Comparison of ENCODE assay signal across 17 cellular contexts in genomic region chr3:141996437-141996836, GRCh38.
DNase-seq lines count a peak whose midpoint lies in the region; ATAC-seq, FAIRE-seq and TF ChIP-seq lines count a peak whose summit lies in the region.
"Had no signal": no experiment of that assay in that cellular context is flagged by ENCODE, and none has a peak within 500 bp of the region (broad histone marks: within the 10 kb centered on the region; RNA-seq: fewer than 3 reads in every experiment).

No MANE protein-coding gene starts in this region.

- peak overlapping the region in 2 of 3 experiments; percentile 0 to 39 for H3K4me3 Mint-ChIP-seq in nephron
- H3K4me3 Mint-ChIP-seq: activated CD8-positive, alpha-beta memory T cell treated with anti-CD3 and anti-CD28 coated beads, Interleukin-2, amount 10 ng/mL, durations not matched to agents 7 days and 5 days; brain; T-helper 1 cell treated with Interleukin-12 subunit alpha and Interleukin-12 subunit beta and Interleukin-4 antibody, amounts not matched to agents 30 μg/mL and 1 μg/mL, for 36 hours had no signal

- peaks cover 21% of the 10 kb centered on the region for H3K4me1 Mint-ChIP-seq in nephron

- peak; percentile 41 for ATAC-seq in GM19397 (IDR thresholded peaks at IDR 0.05; ENCODE audit: unreplicated experiment)
- ATAC-seq in HG02938 (IDR thresholded peaks at IDR 0.05; ENCODE audit: unreplicated experiment), result peak; percentile 38
- no peak for ATAC-seq in mucosa of descending colon
- ATAC-seq: activated CD8-positive, alpha-beta memory T cell treated with anti-CD3 and anti-CD28 coated beads, Interleukin-2, amount 10 ng/mL, durations not matched to agents 7 days and 5 days; left lung had no signal

- no peak overlapping the region for H3K4me3 ChIP-seq in mucosa of descending colon
- H3K4me3 ChIP-seq: BLaER1, left lung had no signal

- peak; percentile 72 for FAIRE-seq in RCC 7860 (lab: Jason Lieb, UNC)
- FAIRE-seq: urothelium cell line had no signal

- H3K27ac Mint-ChIP-seq in nephron, result peak overlapping the region; percentile 67 to 96 (median 95)
- H3K27ac Mint-ChIP-seq: activated CD8-positive, alpha-beta memory T cell treated with anti-CD3 and anti-CD28 coated beads, Interleukin-2, amount 10 ng/mL, durations not matched to agents 7 days and 5 days; T-helper 1 cell treated with Interleukin-12 subunit alpha and Interleukin-12 subunit beta and Interleukin-4 antibody, amounts not matched to agents 30 μg/mL and 1 μg/mL, for 36 hours had no signal

- H3K9me3 Mint-ChIP-seq in nephron, result no peaks in the 10 kb centered on the region
- H3K9me3 Mint-ChIP-seq: brain; T-helper 1 cell treated with Interleukin-12 subunit alpha and Interleukin-12 subunit beta and Interleukin-4 antibody, amounts not matched to agents 30 μg/mL and 1 μg/mL, for 36 hours had no signal

- H3K27me3 Mint-ChIP-seq in nephron (ENCODE audit: low read depth), result no peaks in the 10 kb centered on the region
- H3K27me3 Mint-ChIP-seq: activated CD8-positive, alpha-beta memory T cell treated with anti-CD3 and anti-CD28 coated beads, Interleukin-2, amount 10 ng/mL, durations not matched to agents 7 days and 5 days; brain had no signal

- TF ChIP-seq CTCF in nephron (IDR thresholded peaks at IDR 0.05; ENCODE audit: unreplicated experiment in 3 of 3), result no peak
- no peak for TF ChIP-seq CTCF in mucosa of descending colon (IDR thresholded peaks at IDR 0.05)

- no peaks in the 10 kb centered on the region for H3K9me3 ChIP-seq in mucosa of descending colon
- H3K9me3 ChIP-seq: BLaER1, left lung had no signal

- intact Hi-C loops in mucosa of descending colon (cut with DNase I, micrococcal nuclease), result no loop called here

- peaks cover 40% of the 10 kb centered on the region for H3K36me3 Mint-ChIP-seq in nephron (ENCODE audit: low read depth)
- H3K36me3 Mint-ChIP-seq: activated CD8-positive, alpha-beta memory T cell treated with anti-CD3 and anti-CD28 coated beads, Interleukin-2, amount 10 ng/mL, durations not matched to agents 7 days and 5 days had no signal

- no peaks in the 10 kb centered on the region for H3K36me3 ChIP-seq in mucosa of descending colon (ENCODE audit: low read depth)

- DNase-seq in RCC 7860 (ENCODE audit: low spot score) (no peak), mucosa of descending colon (no peak), HT-29 (ENCODE audit: low spot score) (no peak), NCI-H187 (lab: John Stamatoyannopoulos, UW) (no peak)
- DNase-seq: activated CD8-positive, alpha-beta memory T cell treated with anti-CD3 and anti-CD28 coated beads, Interleukin-2, amount 10 ng/mL, durations not matched to agents 7 days and 5 days; activated naive CD4-positive, alpha-beta T cell treated with Interleukin-2 at 50 U/mL for 16 hours; DMS153; hippocampal formation; left lung; stimulated activated naive CD4-positive, alpha-beta T cell had no signal

- H3K4me1 ChIP-seq in mucosa of descending colon (ENCODE audit: low read depth), result peaks cover 4% of the 10 kb centered on the region
- H3K4me1 ChIP-seq: BLaER1, left lung had no signal
